Comparison of ENCODE assay signal across 37 cellular contexts in genomic region chr3:180820400-180820799, GRCh38.
"Had no signal": no experiment of that assay in that cellular context is flagged by ENCODE, and none has a peak within 500 bp of the region (broad histone marks: within the 10 kb centered on the region; RNA-seq: fewer than 3 reads in every experiment).

No MANE protein-coding gene starts in this region.

- H3K27ac Mint-ChIP-seq: activated CD4-positive, alpha-beta memory T cell treated with anti-CD3 and anti-CD28 coated beads, Interleukin-2, amount 10 ng/mL, durations not matched to agents 7 days and 5 days; activated CD4-positive, alpha-beta T cell treated with anti-CD3 and anti-CD28 coated beads for 36 hours; activated CD4-positive, alpha-beta T cell treated with anti-CD3 and anti-CD28 coated beads, Interleukin-2, amount 10 ng/mL, durations not matched to agents 7 days and 5 days; activated CD8-positive, alpha-beta memory T cell treated with anti-CD3 and anti-CD28 coated beads, Interleukin-2, amount 10 ng/mL, durations not matched to agents 7 days and 5 days; activated CD8-positive, alpha-beta T cell treated with anti-CD3 and anti-CD28 coated beads, Interleukin-2, amount 10 ng/mL, durations not matched to agents 7 days and 5 days; activated naive CD4-positive, alpha-beta T cell treated with anti-CD3 and anti-CD28 coated beads, Interleukin-2, amount 50 U/mL, for 72 hours; activated naive CD8-positive, alpha-beta T cell treated with anti-CD3 and anti-CD28 coated beads, Interleukin-2, amount 10 ng/mL, durations not matched to agents 7 days and 5 days; activated T-cell treated with anti-CD3 and anti-CD28 coated beads, Interleukin-2, amount 50 U/mL, for 24 hours; activated T-helper 2 cell treated with anti-CD3 and anti-CD28 coated beads, Interferon-gamma antibody, Interleukin-2, Interleukin-4, amounts not matched to agents 10 μg/mL and 5 μg/mL and 100 μg/mL, durations not matched to agents 14 hours and 24 hours and 36 hours; brain; T-helper 1 cell treated with Interleukin-12 subunit alpha and Interleukin-12 subunit beta and Interleukin-4 antibody, amounts not matched to agents 30 μg/mL and 1 μg/mL, for 36 hours; T-helper 2 cell treated with Interferon-gamma antibody and Interleukin-4, amounts not matched to agents 5 μg/mL and 100 μg/mL, for 36 hours; WTC11 had no signal

- DNase-seq: activated CD4-positive, alpha-beta memory T cell treated with anti-CD3 and anti-CD28 coated beads, Interleukin-2, amount 10 ng/mL, durations not matched to agents 7 days and 5 days; activated CD4-positive, alpha-beta T cell treated with anti-CD3 and anti-CD28 coated beads for 1 hour; activated CD4-positive, alpha-beta T cell treated with anti-CD3 and anti-CD28 coated beads for 36 hours; activated CD4-positive, alpha-beta T cell treated with anti-CD3 and anti-CD28 coated beads for 48 hours; activated CD4-positive, alpha-beta T cell treated with anti-CD3 and anti-CD28 coated beads, Interleukin-2, amount 10 ng/mL, durations not matched to agents 7 days and 5 days; activated CD4-positive, alpha-beta T cell treated with anti-CD3 and anti-CD28 coated beads, Interleukin-2, amount 50 U/mL, for 48 hours; activated CD4-positive, CD25-positive, alpha-beta regulatory T cell; activated CD8-positive, alpha-beta memory T cell treated with anti-CD3 and anti-CD28 coated beads for 24 hours; activated CD8-positive, alpha-beta memory T cell treated with anti-CD3 and anti-CD28 coated beads, Interleukin-2, amount 10 ng/mL, durations not matched to agents 7 days and 5 days; activated CD8-positive, alpha-beta memory T cell treated with anti-CD3 and anti-CD28 coated beads, Interleukin-2, amount 50 U/mL, for 48 hours; activated CD8-positive, alpha-beta T cell treated with anti-CD3 and anti-CD28 coated beads, Interleukin-2, amount 10 ng/mL, durations not matched to agents 7 days and 5 days; activated effector memory CD4-positive, alpha-beta T cell treated with Interleukin-2 at 50 U/mL for 16 hours; activated gamma-delta T cell; activated naive CD4-positive, alpha-beta T cell treated with anti-CD3 and anti-CD28 coated beads, Interleukin-2, amount 50 U/mL, for 16 hours; activated naive CD4-positive, alpha-beta T cell treated with Interleukin-2 at 50 U/mL for 16 hours; activated naive CD8-positive, alpha-beta T cell treated with anti-CD3 and anti-CD28 coated beads, Interleukin-2, amount 10 ng/mL, durations not matched to agents 7 days and 5 days; activated T-cell treated with anti-CD3 and anti-CD28 coated beads, Interleukin-2, amount 50 U/mL, for 24 hours; activated T-cell treated with anti-CD3 and anti-CD28 coated beads, Interleukin-2, amount 50 U/mL, for 48 hours; adrenal gland; amniotic stem cell; caudate nucleus; cerebellar nuclear complex; SW 1271; T-helper 1 cell; T-helper 2 cell; T-helper 9 cell; WERI-Rb-1 had no signal

- H3K9me3 Mint-ChIP-seq: activated CD4-positive, alpha-beta memory T cell treated with anti-CD3 and anti-CD28 coated beads, Interleukin-2, amount 10 ng/mL, durations not matched to agents 7 days and 5 days; activated CD4-positive, alpha-beta T cell treated with anti-CD3 and anti-CD28 coated beads, Interleukin-2, amount 10 ng/mL, durations not matched to agents 7 days and 5 days; activated naive CD4-positive, alpha-beta T cell treated with anti-CD3 and anti-CD28 coated beads, Interleukin-2, amount 50 U/mL, for 72 hours; activated naive CD8-positive, alpha-beta T cell treated with anti-CD3 and anti-CD28 coated beads, Interleukin-2, amount 10 ng/mL, durations not matched to agents 7 days and 5 days; activated T-cell treated with anti-CD3 and anti-CD28 coated beads, Interleukin-2, amount 50 U/mL, for 24 hours; activated T-helper 2 cell treated with anti-CD3 and anti-CD28 coated beads, Interferon-gamma antibody, Interleukin-2, Interleukin-4, amounts not matched to agents 10 μg/mL and 5 μg/mL and 100 μg/mL, durations not matched to agents 14 hours and 24 hours and 36 hours; central memory CD8-positive, alpha-beta T cell; T-helper 1 cell treated with Interleukin-12 subunit alpha and Interleukin-12 subunit beta and Interleukin-4 antibody, amounts not matched to agents 30 μg/mL and 1 μg/mL, for 36 hours; T-helper 2 cell treated with Interferon-gamma antibody and Interleukin-4, amounts not matched to agents 5 μg/mL and 100 μg/mL, for 36 hours had no signal

- H3K9me3 ChIP-seq: adrenal gland, ascending aorta had no signal

- ATAC-seq: activated CD4-positive, alpha-beta T cell treated with anti-CD3 and anti-CD28 coated beads for 36 hours; activated CD4-positive, CD25-positive, alpha-beta regulatory T cell treated with anti-CD3 and anti-CD28 coated beads, Interleukin-2, amount 50 U/mL, for 24 hours; activated CD8-positive, alpha-beta memory T cell treated with anti-CD3 and anti-CD28 coated beads, Interleukin-2, amount 10 ng/mL, durations not matched to agents 7 days and 5 days; activated CD8-positive, alpha-beta T cell treated with anti-CD3 and anti-CD28 coated beads, Interleukin-2, amount 10 ng/mL, durations not matched to agents 7 days and 5 days; activated naive CD4-positive, alpha-beta T cell treated with anti-CD3 and anti-CD28 coated beads, Interleukin-2, amount 50 U/mL, for 72 hours; WTC11 had no signal

- H3K4me1 Mint-ChIP-seq: activated CD4-positive, alpha-beta memory T cell treated with anti-CD3 and anti-CD28 coated beads, Interleukin-2, amount 10 ng/mL, durations not matched to agents 7 days and 5 days; activated CD4-positive, alpha-beta T cell treated with anti-CD3 and anti-CD28 coated beads for 36 hours; activated CD4-positive, alpha-beta T cell treated with anti-CD3 and anti-CD28 coated beads, Interleukin-2, amount 10 ng/mL, durations not matched to agents 7 days and 5 days; activated CD8-positive, alpha-beta memory T cell treated with anti-CD3 and anti-CD28 coated beads, Interleukin-2, amount 10 ng/mL, durations not matched to agents 7 days and 5 days; activated naive CD8-positive, alpha-beta T cell treated with anti-CD3 and anti-CD28 coated beads, Interleukin-2, amount 10 ng/mL, durations not matched to agents 7 days and 5 days; brain; central memory CD8-positive, alpha-beta T cell; WTC11 had no signal

- H3K27me3 Mint-ChIP-seq: activated CD4-positive, alpha-beta memory T cell treated with anti-CD3 and anti-CD28 coated beads, Interleukin-2, amount 10 ng/mL, durations not matched to agents 7 days and 5 days; activated CD4-positive, alpha-beta T cell treated with anti-CD3 and anti-CD28 coated beads for 36 hours; activated CD4-positive, alpha-beta T cell treated with anti-CD3 and anti-CD28 coated beads, Interleukin-2, amount 10 ng/mL, durations not matched to agents 7 days and 5 days; activated CD8-positive, alpha-beta memory T cell treated with anti-CD3 and anti-CD28 coated beads, Interleukin-2, amount 10 ng/mL, durations not matched to agents 7 days and 5 days had no signal

- H3K36me3 ChIP-seq: adrenal gland, ascending aorta, cardiac muscle cell, WERI-Rb-1 had no signal

- H3K27ac ChIP-seq: adrenal gland, ascending aorta, cardiac muscle cell, WERI-Rb-1 had no signal

- H3K4me3 Mint-ChIP-seq: activated CD4-positive, alpha-beta memory T cell treated with anti-CD3 and anti-CD28 coated beads, Interleukin-2, amount 10 ng/mL, durations not matched to agents 7 days and 5 days; activated CD4-positive, alpha-beta T cell treated with anti-CD3 and anti-CD28 coated beads for 36 hours; activated CD4-positive, alpha-beta T cell treated with anti-CD3 and anti-CD28 coated beads, Interleukin-2, amount 10 ng/mL, durations not matched to agents 7 days and 5 days; activated CD8-positive, alpha-beta memory T cell treated with anti-CD3 and anti-CD28 coated beads, Interleukin-2, amount 10 ng/mL, durations not matched to agents 7 days and 5 days; activated CD8-positive, alpha-beta T cell treated with anti-CD3 and anti-CD28 coated beads, Interleukin-2, amount 10 ng/mL, durations not matched to agents 7 days and 5 days; activated naive CD8-positive, alpha-beta T cell treated with anti-CD3 and anti-CD28 coated beads, Interleukin-2, amount 10 ng/mL, durations not matched to agents 7 days and 5 days; activated T-cell treated with anti-CD3 and anti-CD28 coated beads, Interleukin-2, amount 50 U/mL, for 24 hours; brain; central memory CD8-positive, alpha-beta T cell; T-helper 1 cell treated with Interleukin-12 subunit alpha and Interleukin-12 subunit beta and Interleukin-4 antibody, amounts not matched to agents 30 μg/mL and 1 μg/mL, for 36 hours; T-helper 2 cell treated with Interferon-gamma antibody and Interleukin-4, amounts not matched to agents 5 μg/mL and 100 μg/mL, for 36 hours; WTC11 had no signal

- H3K4me1 ChIP-seq: adrenal gland, ascending aorta had no signal

- H3K4me3 ChIP-seq: adrenal gland, ascending aorta, cardiac muscle cell had no signal

- H3K27me3 ChIP-seq: adrenal gland, ascending aorta, cardiac muscle cell had no signal

- H3K36me3 Mint-ChIP-seq: activated CD8-positive, alpha-beta memory T cell treated with anti-CD3 and anti-CD28 coated beads, Interleukin-2, amount 10 ng/mL, durations not matched to agents 7 days and 5 days; activated naive CD4-positive, alpha-beta T cell treated with anti-CD3 and anti-CD28 coated beads, Interleukin-2, amount 50 U/mL, for 72 hours; activated naive CD8-positive, alpha-beta T cell treated with anti-CD3 and anti-CD28 coated beads, Interleukin-2, amount 10 ng/mL, durations not matched to agents 7 days and 5 days; brain; WTC11 had no signal
